29 cellular contexts compared by ENCODE assay signal in genomic region chr13:39998166-39998565, GRCh38.
A peak's percentile ranks its signal among the peaks of the same experiment; 100 is the strongest.
DNase-seq lines count a peak whose midpoint lies in the region; ATAC-seq lines count a peak whose summit lies in the region.
"Had no signal": no experiment of that assay in that cellular context is flagged by ENCODE, and none has a peak within 500 bp of the region (broad histone marks: within the 10 kb centered on the region; RNA-seq: fewer than 3 reads in every experiment).

No MANE protein-coding gene starts in this region.

- DNase-seq in activated CD4-positive, alpha-beta memory T cell treated with anti-CD3 and anti-CD28 coated beads for 36 hours: peak; percentile 25
- DNase-seq in activated CD4-positive, alpha-beta memory T cell treated with anti-CD3 and anti-CD28 coated beads, Interleukin-2, amount 10 ng/mL, durations not matched to agents 7 days and 5 days: no peak
- DNase-seq in T-helper 17 cell (no peak), hepatic stellate cell (ENCODE audit: low spot score) (no peak), Ammon's horn (ENCODE audit: low spot score) (no peak)
- DNase-seq in effector memory CD8-positive, alpha-beta T cell: no peak
- no peak for DNase-seq in activated T-helper 1 cell treated with anti-CD3 and anti-CD28 coated beads, Interleukin-12 subunit alpha, Interleukin-12 subunit beta, Interleukin-2, Interleukin-4 antibody, amounts not matched to agents 30 ng/mL and 10 ng/mL and 1 ng/mL, durations not matched to agents 14 hours and 24 hours and 36 hours (ENCODE audit: low spot score)
- DNase-seq: activated CD8-positive, alpha-beta memory T cell treated with anti-CD3 and anti-CD28 coated beads, Interleukin-2, amount 10 ng/mL, durations not matched to agents 7 days and 5 days; activated gamma-delta T cell; BE2C; Calu3; dorsolateral prefrontal cortex; lower lobe of right lung; mucosa of descending colon; MV-4-11; NCI-H510A; PC-3; right cardiac atrium; spleen; stimulated activated CD8-positive, alpha-beta memory T cell treated with anti-CD3 and anti-CD28 coated beads, Interleukin-4, amount 100 ng/mL, for 48 hours; T1000; upper lobe of left lung had no signal

- peak overlapping the region in 4 of 11 experiments; percentile 10 to 59 (median 17); a peak in 6 of 22 replicates for H3K27ac ChIP-seq in BLaER1 treated with 17β-estradiol and CSF1 and Interleukin-3, amounts not matched to agents 10 nM and 100 nM
- H3K27ac ChIP-seq: A549, dorsolateral prefrontal cortex, KMS-11, lower lobe of right lung, spleen, upper lobe of left lung had no signal

- H3K27me3 Mint-ChIP-seq in activated CD4-positive, alpha-beta memory T cell treated with anti-CD3 and anti-CD28 coated beads for 36 hours: no peaks in the 10 kb centered on the region
- H3K27me3 Mint-ChIP-seq in activated CD4-positive, alpha-beta memory T cell treated with anti-CD3 and anti-CD28 coated beads, Interleukin-2, amount 10 ng/mL, durations not matched to agents 7 days and 5 days: peaks cover 3% of the 10 kb centered on the region
- H3K27me3 Mint-ChIP-seq in T-helper 17 cell: no peaks in the 10 kb centered on the region
- peaks cover 10 to 15% of the 10 kb centered on the region in 2 donors for H3K27me3 Mint-ChIP-seq in effector memory CD8-positive, alpha-beta T cell
- peaks cover 13% of the 10 kb centered on the region for H3K27me3 Mint-ChIP-seq in activated T-helper 1 cell treated with anti-CD3 and anti-CD28 coated beads, Interleukin-12 subunit alpha, Interleukin-12 subunit beta, Interleukin-2, Interleukin-4 antibody, amounts not matched to agents 30 ng/mL and 10 ng/mL and 1 ng/mL, durations not matched to agents 14 hours and 24 hours and 36 hours (ENCODE audit: insufficient read depth)
- H3K27me3 Mint-ChIP-seq: activated CD8-positive, alpha-beta memory T cell treated with anti-CD3 and anti-CD28 coated beads, Interleukin-2, amount 10 ng/mL, durations not matched to agents 7 days and 5 days; central memory CD8-positive, alpha-beta T cell had no signal

- H3K27ac Mint-ChIP-seq in activated CD4-positive, alpha-beta memory T cell treated with anti-CD3 and anti-CD28 coated beads for 36 hours: no peak overlapping the region
- no peak overlapping the region for H3K27ac Mint-ChIP-seq in activated CD4-positive, alpha-beta memory T cell treated with anti-CD3 and anti-CD28 coated beads, Interleukin-2, amount 10 ng/mL, durations not matched to agents 7 days and 5 days
- H3K27ac Mint-ChIP-seq in T-helper 17 cell: peak overlapping the region; percentile 87
- H3K27ac Mint-ChIP-seq in effector memory CD8-positive, alpha-beta T cell: peak overlapping the region in 1 of 2 donors; percentile 78
- no peak overlapping the region for H3K27ac Mint-ChIP-seq in activated T-helper 1 cell treated with anti-CD3 and anti-CD28 coated beads, Interleukin-12 subunit alpha, Interleukin-12 subunit beta, Interleukin-2, Interleukin-4 antibody, amounts not matched to agents 30 ng/mL and 10 ng/mL and 1 ng/mL, durations not matched to agents 14 hours and 24 hours and 36 hours
- H3K27ac Mint-ChIP-seq: activated CD8-positive, alpha-beta memory T cell treated with anti-CD3 and anti-CD28 coated beads, Interleukin-2, amount 10 ng/mL, durations not matched to agents 7 days and 5 days; WTC11 had no signal

- H3K9ac ChIP-seq in BLaER1 treated with 17β-estradiol and CSF1 and Interleukin-3, amounts not matched to agents 10 nM and 100 nM: peak overlapping the region in 1 of 11 experiments; percentile 27; a peak in 2 of 22 replicates
- H3K9ac ChIP-seq: KMS-11 had no signal

- H3K4me1 ChIP-seq in BLaER1 treated with 17β-estradiol and CSF1 and Interleukin-3, amounts not matched to agents 10 nM and 100 nM: peaks cover 0 to 29% (median 21%) of the 10 kb centered on the region in 10 experiments; a peak in 17 of 20 replicates
- H3K4me1 ChIP-seq: A549, BE2C, HAP-1, lower lobe of right lung, spleen, upper lobe of left lung had no signal

- H3K4me3 ChIP-seq in BLaER1 treated with 17β-estradiol and CSF1 and Interleukin-3, amounts not matched to agents 10 nM and 100 nM: peak overlapping the region in 1 of 10 experiments; percentile 10; a peak in 1 of 20 replicates
- H3K4me3 ChIP-seq: A549, dorsolateral prefrontal cortex, HAP-1, lower lobe of right lung, mucosa of descending colon, spleen, upper lobe of left lung had no signal

- no peaks in the 10 kb centered on the region for H3K36me3 Mint-ChIP-seq in activated CD4-positive, alpha-beta memory T cell treated with anti-CD3 and anti-CD28 coated beads for 36 hours
- H3K36me3 Mint-ChIP-seq in activated CD4-positive, alpha-beta memory T cell treated with anti-CD3 and anti-CD28 coated beads, Interleukin-2, amount 10 ng/mL, durations not matched to agents 7 days and 5 days (ENCODE audit: low read depth): no peaks in the 10 kb centered on the region
- H3K36me3 Mint-ChIP-seq in T-helper 17 cell (ENCODE audit: low read depth): peaks cover 2% of the 10 kb centered on the region
- no peaks in the 10 kb centered on the region for H3K36me3 Mint-ChIP-seq in effector memory CD8-positive, alpha-beta T cell (ENCODE audit: insufficient read depth)
- peaks cover 2% of the 10 kb centered on the region for H3K36me3 Mint-ChIP-seq in activated T-helper 1 cell treated with anti-CD3 and anti-CD28 coated beads, Interleukin-12 subunit alpha, Interleukin-12 subunit beta, Interleukin-2, Interleukin-4 antibody, amounts not matched to agents 30 ng/mL and 10 ng/mL and 1 ng/mL, durations not matched to agents 14 hours and 24 hours and 36 hours (ENCODE audit: low read depth)
- H3K36me3 Mint-ChIP-seq: activated CD8-positive, alpha-beta memory T cell treated with anti-CD3 and anti-CD28 coated beads, Interleukin-2, amount 10 ng/mL, durations not matched to agents 7 days and 5 days; WTC11 had no signal

- no peaks in the 10 kb centered on the region for H3K36me3 ChIP-seq in BLaER1 treated with 17β-estradiol and CSF1 and Interleukin-3, amounts not matched to agents 10 nM and 100 nM
- H3K36me3 ChIP-seq: BE2C, HAP-1, lower lobe of right lung, spleen, upper lobe of left lung had no signal

- peak overlapping the region in 9 of 11 experiments; percentile 46 to 84 (median 65); a peak in 17 of 22 replicates for H3K4me2 ChIP-seq in BLaER1 treated with 17β-estradiol and CSF1 and Interleukin-3, amounts not matched to agents 10 nM and 100 nM
- H3K4me2 ChIP-seq: A549, KMS-11 had no signal

- peaks cover 19% of the 10 kb centered on the region for H3K4me1 Mint-ChIP-seq in activated CD4-positive, alpha-beta memory T cell treated with anti-CD3 and anti-CD28 coated beads for 36 hours (ENCODE audit: low read depth)
- H3K4me1 Mint-ChIP-seq in activated CD4-positive, alpha-beta memory T cell treated with anti-CD3 and anti-CD28 coated beads, Interleukin-2, amount 10 ng/mL, durations not matched to agents 7 days and 5 days: peaks cover 11% of the 10 kb centered on the region
- peaks cover 16% of the 10 kb centered on the region for H3K4me1 Mint-ChIP-seq in T-helper 17 cell
- H3K4me1 Mint-ChIP-seq in effector memory CD8-positive, alpha-beta T cell (ENCODE audit: low read depth in 2 of 2): peaks cover 5 to 8% of the 10 kb centered on the region in 2 donors
- peaks cover 13% of the 10 kb centered on the region for H3K4me1 Mint-ChIP-seq in activated T-helper 1 cell treated with anti-CD3 and anti-CD28 coated beads, Interleukin-12 subunit alpha, Interleukin-12 subunit beta, Interleukin-2, Interleukin-4 antibody, amounts not matched to agents 30 ng/mL and 10 ng/mL and 1 ng/mL, durations not matched to agents 14 hours and 24 hours and 36 hours (ENCODE audit: low read depth)
- H3K4me1 Mint-ChIP-seq: WTC11 had no signal

- CTCF ChIA-PET in activated CD4-positive, alpha-beta memory T cell treated with anti-CD3 and anti-CD28 coated beads for 36 hours (lab: Charles Lee): interaction anchor here (0.9 kb wide), 1 partner anchor 684 kb away, joined by 3 read pairs; no protein-coding TSS in a partner anchor
- CTCF ChIA-PET in activated CD4-positive, alpha-beta memory T cell treated with anti-CD3 and anti-CD28 coated beads, Interleukin-2, amount 10 ng/mL, durations not matched to agents 7 days and 5 days (lab: Charles Lee): no interaction called here

- no peaks in the 10 kb centered on the region for H3K9me3 Mint-ChIP-seq in activated CD4-positive, alpha-beta memory T cell treated with anti-CD3 and anti-CD28 coated beads for 36 hours
- H3K9me3 Mint-ChIP-seq in activated CD4-positive, alpha-beta memory T cell treated with anti-CD3 and anti-CD28 coated beads, Interleukin-2, amount 10 ng/mL, durations not matched to agents 7 days and 5 days: no peaks in the 10 kb centered on the region
- no peaks in the 10 kb centered on the region for H3K9me3 Mint-ChIP-seq in effector memory CD8-positive, alpha-beta T cell
- no peaks in the 10 kb centered on the region for H3K9me3 Mint-ChIP-seq in activated T-helper 1 cell treated with anti-CD3 and anti-CD28 coated beads, Interleukin-12 subunit alpha, Interleukin-12 subunit beta, Interleukin-2, Interleukin-4 antibody, amounts not matched to agents 30 ng/mL and 10 ng/mL and 1 ng/mL, durations not matched to agents 14 hours and 24 hours and 36 hours
- H3K9me3 Mint-ChIP-seq: central memory CD8-positive, alpha-beta T cell had no signal

- H3K9me3 ChIP-seq in BLaER1 treated with 17β-estradiol and CSF1 and Interleukin-3, amounts not matched to agents 10 nM and 100 nM (replicated peaks in 1 of 11): peaks cover 0 to 16% (median 7%) of the 10 kb centered on the region in 11 experiments; a peak in 6 of 22 replicates
- H3K9me3 ChIP-seq in T-helper 17 cell (ENCODE audit: control insufficient read depth, low read length, poor library complexity, severe bottlenecking): no peaks in the 10 kb centered on the region
- H3K9me3 ChIP-seq: A549, BE2C, HAP-1, lower lobe of right lung, mucosa of descending colon, spleen, upper lobe of left lung had no signal

- no peak overlapping the region for H3K4me3 Mint-ChIP-seq in activated CD4-positive, alpha-beta memory T cell treated with anti-CD3 and anti-CD28 coated beads for 36 hours
- no peak overlapping the region for H3K4me3 Mint-ChIP-seq in activated CD4-positive, alpha-beta memory T cell treated with anti-CD3 and anti-CD28 coated beads, Interleukin-2, amount 10 ng/mL, durations not matched to agents 7 days and 5 days
- H3K4me3 Mint-ChIP-seq in T-helper 17 cell: peak overlapping the region; percentile 80
- no peak overlapping the region for H3K4me3 Mint-ChIP-seq in effector memory CD8-positive, alpha-beta T cell
- no peak overlapping the region for H3K4me3 Mint-ChIP-seq in activated T-helper 1 cell treated with anti-CD3 and anti-CD28 coated beads, Interleukin-12 subunit alpha, Interleukin-12 subunit beta, Interleukin-2, Interleukin-4 antibody, amounts not matched to agents 30 ng/mL and 10 ng/mL and 1 ng/mL, durations not matched to agents 14 hours and 24 hours and 36 hours
- H3K4me3 Mint-ChIP-seq: activated CD8-positive, alpha-beta memory T cell treated with anti-CD3 and anti-CD28 coated beads, Interleukin-2, amount 10 ng/mL, durations not matched to agents 7 days and 5 days; central memory CD8-positive, alpha-beta T cell; WTC11 had no signal

- no peaks in the 10 kb centered on the region for H3K27me3 ChIP-seq in BLaER1 treated with 17β-estradiol and CSF1 and Interleukin-3, amounts not matched to agents 10 nM and 100 nM
- H3K27me3 ChIP-seq: BE2C, dorsolateral prefrontal cortex, spleen, upper lobe of left lung had no signal

- POLR2A ChIA-PET in activated CD4-positive, alpha-beta memory T cell treated with anti-CD3 and anti-CD28 coated beads for 36 hours (lab: Charles Lee): no interaction called here
- POLR2A ChIA-PET in activated CD4-positive, alpha-beta memory T cell treated with anti-CD3 and anti-CD28 coated beads, Interleukin-2, amount 10 ng/mL, durations not matched to agents 7 days and 5 days (lab: Charles Lee): no interaction called here

- ATAC-seq in T-helper 17 cell: peak; percentile 83
- ATAC-seq in effector memory CD8-positive, alpha-beta T cell (replicated peaks): peak; percentile 32
- ATAC-seq: A549; activated CD8-positive, alpha-beta memory T cell treated with anti-CD3 and anti-CD28 coated beads, Interleukin-2, amount 10 ng/mL, durations not matched to agents 7 days and 5 days; lower lobe of right lung; mucosa of descending colon; PC-3; right cardiac atrium; Right ventricle myocardium inferior; WTC11 had no signal

- H4K20me1 ChIP-seq in BLaER1 treated with 17β-estradiol and CSF1 and Interleukin-3, amounts not matched to agents 10 nM and 100 nM: no peaks in the 10 kb centered on the region

- intact Hi-C loops in activated CD4-positive, alpha-beta memory T cell treated with anti-CD3 and anti-CD28 coated beads for 36 hours (cut with micrococcal nuclease): no loop called here
- intact Hi-C loops in activated T-helper 1 cell treated with anti-CD3 and anti-CD28 coated beads, Interleukin-12 subunit alpha, Interleukin-12 subunit beta, Interleukin-2, Interleukin-4 antibody, amounts not matched to agents 30 ng/mL and 10 ng/mL and 1 ng/mL, durations not matched to agents 14 hours and 24 hours and 36 hours (cut with micrococcal nuclease): loop anchor here (2.0 kb wide), 1 partner anchor 29 kb away; no protein-coding TSS in a partner anchor
